In genomic region chr1:38047603-38048146, GRCh38 we compare ENCODE assay signal across 8 cellular contexts. TPM values are rescaled to one million over a fixed set of nuclear protein-coding genes. Genes with fewer than 3 reads are reported as not detected.
A peak's percentile ranks its signal among the peaks of the same experiment; 100 is the strongest.
DNase-seq lines count a peak whose midpoint lies in the region; ATAC-seq, FAIRE-seq and TF ChIP-seq lines count a peak whose summit lies in the region.

No MANE protein-coding gene starts in this region.

- H4K8ac ChIP-seq in mesenchymal stem cell (ENCODE audit: low read length), result no peak overlapping the region

- H3K4me3 ChIP-seq in A549 (peak overlapping the region; percentile 59), HEK293 (ENCODE audit: low read depth, low read length) (peak overlapping the region; percentile 44), bronchial epithelial cell (ENCODE audit: low read depth, low read length) (peak overlapping the region; percentile 65), mesenchymal stem cell (ENCODE audit: insufficient read depth in 1 of 2, low read depth in 1 of 2, low read length in 2 of 2) (peak overlapping the region; percentile 58 to 72)

- H2BK12ac ChIP-seq in mesenchymal stem cell (ENCODE audit: low read length in 2 of 2), result no peak overlapping the region

- H3K79me1 ChIP-seq in mesenchymal stem cell (replicated peaks; ENCODE audit: low read length, poor library complexity, severe bottlenecking), result no peaks in the 10 kb centered on the region

- H3K4ac ChIP-seq in mesenchymal stem cell (ENCODE audit: low read depth in 1 of 2, low read length in 2 of 2), result no peak overlapping the region

- FAIRE-seq in A549 (lab: Jason Lieb, UNC) (no peak), bronchial epithelial cell (lab: Jason Lieb, UNC) (no peak)

- no peak overlapping the region for H4K91ac ChIP-seq in mesenchymal stem cell (ENCODE audit: low read length)

- POLR2A ChIA-PET in A549 (lab: Yijun Ruan, JAX) (interaction anchor here (0.5 kb wide), 1 partner anchor 108 kb away, joined by 3 read pairs; no protein-coding TSS in a partner anchor), HEK293 (lab: Yijun Ruan, JAX) (interaction anchor here (0.9 kb wide), 1 partner anchor 91 kb away, joined by 4 read pairs; no protein-coding TSS in a partner anchor)

- no peak for TF ChIP-seq RAD21 in A549 (conservative IDR thresholded peaks at IDR 0.05 in 1 of 2, IDR thresholded peaks at IDR 0.05 in 1 of 2)

- no peak overlapping the region for H2BK15ac ChIP-seq in mesenchymal stem cell (ENCODE audit: low read depth, poor library complexity, severe bottlenecking)

- H3K4me1 ChIP-seq in A549 (peaks cover 18% of the 10 kb centered on the region; the same call in 2 of the 3 replicates), HEK293 (ENCODE audit: control insufficient read depth, insufficient read depth, low read length) (no peaks in the 10 kb centered on the region), mesenchymal stem cell (ENCODE audit: control insufficient read depth, insufficient read depth, low read depth, low read length) (peaks cover 55% of the 10 kb centered on the region)

- H3K27ac ChIP-seq in A549 (peak overlapping the region in 1 of 2 experiments; percentile 61; a peak in 1 of 6 replicates), HEK293 (ENCODE audit: extremely low read depth, low read depth, low read length) (no peak overlapping the region), mesenchymal stem cell (ENCODE audit: low read length, poor library complexity, severe bottlenecking) (no peak overlapping the region)

- ATAC-seq in A549 (no peak), GM19452 (IDR thresholded peaks at IDR 0.05; ENCODE audit: unreplicated experiment) (no peak)

- peak overlapping the region; percentile 32 for H3K9ac ChIP-seq in mesenchymal stem cell (ENCODE audit: low read length)

- 85% methylated on average over 16 of the region's 34 CpGs for WGBS in A549 (ENCODE audit: missing lambda C conversion rate)
- WGBS in mesenchymal stem cell, result 8% methylated on average over 34 of the region's 34 CpGs

- H3K14ac ChIP-seq in mesenchymal stem cell (ENCODE audit: low read length in 2 of 2), result no peak overlapping the region

- no peak for TF ChIP-seq EP300 in A549 (IDR thresholded peaks at IDR 0.05)

- TF ChIP-seq CTCF in A549 (IDR thresholded peaks at IDR 0.05) (no peak), HEK293 (tag by site-specific recombination; IDR thresholded peaks at IDR 0.05) (no peak), bronchial epithelial cell (IDR thresholded peaks at IDR 0.05; ENCODE audit: insufficient read depth, low read length, severe bottlenecking) (no peak)

- H3K9me3 ChIP-seq in A549, result no peaks in the 10 kb centered on the region
- no peaks in the 10 kb centered on the region for H3K9me3 ChIP-seq in HEK293 (ENCODE audit: control insufficient read depth, insufficient read depth, low read depth, low read length)
- H3K9me3 ChIP-seq in mesenchymal stem cell (ENCODE audit: control insufficient read depth, low read length), result no peaks in the 10 kb centered on the region

- H3K18ac ChIP-seq in mesenchymal stem cell (ENCODE audit: low read depth in 1 of 2, low read length in 2 of 2), result no peak overlapping the region

- DNase-seq in A549 (ENCODE audit: low read depth in 1 of 2, low spot score in 1 of 2) (no peak), bronchial epithelial cell (ENCODE audit: low read depth) (peak; percentile 39), mesenchymal stem cell (peak; percentile 61), SHP77 treated with DMSO at 0.1 percent for 48 hours (lab: John Stamatoyannopoulos, UW) (no peak), RPMI8226 (no peak)
- DNase-seq in activated CD4-positive, CD25-positive, alpha-beta regulatory T cell treated with anti-CD3 and anti-CD28 coated beads, Interleukin-2, amount 50 U/mL, for 72 hours, result no peak

- H3K27me3 ChIP-seq in bronchial epithelial cell (ENCODE audit: control insufficient read depth, insufficient read depth, low read length), result peaks cover 18% of the 10 kb centered on the region
- peaks cover 44 to 73% of the 10 kb centered on the region in 2 experiments for H3K27me3 ChIP-seq in mesenchymal stem cell (ENCODE audit: control insufficient read depth in 1 of 2, insufficient read depth in 1 of 2, low read length in 2 of 2)

- CTCF ChIA-PET in A549 (lab: Yijun Ruan, JAX), result interaction anchor here (1.2 to 1.4 kb wide), 3 partner anchors 10 to 25 kb away, joined by 3 to 5 read pairs (median 3); no protein-coding TSS in a partner anchor
- CTCF ChIA-PET in HEK293 (lab: Yijun Ruan, JAX), result interaction anchor here (1.4 kb wide), 1 partner anchor 24 kb away, joined by 4 read pairs; no protein-coding TSS in a partner anchor

- no peak overlapping the region for H2BK120ac ChIP-seq in mesenchymal stem cell (ENCODE audit: low read depth, low read length)

- no peak overlapping the region for H2AK5ac ChIP-seq in mesenchymal stem cell (ENCODE audit: low read length, severe bottlenecking)

- H2BK5ac ChIP-seq in mesenchymal stem cell (ENCODE audit: low read depth, low read length, poor library complexity, severe bottlenecking), result no peak overlapping the region

- no peak for TF ChIP-seq POLR2A in A549 (IDR thresholded peaks at IDR 0.05; ENCODE audit: low read length)

- peak overlapping the region; percentile 42 for H2AFZ ChIP-seq in mesenchymal stem cell (ENCODE audit: low read depth, low read length)

- H3K23ac ChIP-seq in mesenchymal stem cell (ENCODE audit: low read length in 2 of 2), result no peak overlapping the region

- H3K36me3 ChIP-seq in HEK293 (ENCODE audit: control insufficient read depth in 2 of 2, insufficient read depth in 1 of 2, low read length in 2 of 2) (no peaks in the 10 kb centered on the region), bronchial epithelial cell (ENCODE audit: control insufficient read depth, insufficient read depth, low read length) (no peaks in the 10 kb centered on the region), mesenchymal stem cell (ENCODE audit: control insufficient read depth in 1 of 2, insufficient read depth in 2 of 2, low read depth in 1 of 2, low read length in 2 of 2) (no peaks in the 10 kb centered on the region)

- peak overlapping the region; percentile 99 for H3K4me2 ChIP-seq in A549
- peak overlapping the region; percentile 91 for H3K4me2 ChIP-seq in mesenchymal stem cell (ENCODE audit: low read length, poor library complexity, severe bottlenecking)

TF ChIP-seq in A549, 52 proteins besides CTCF, POLR2A, EP300 and RAD21 (continues in another document):
- TF ChIP-seq, protein P1, sequence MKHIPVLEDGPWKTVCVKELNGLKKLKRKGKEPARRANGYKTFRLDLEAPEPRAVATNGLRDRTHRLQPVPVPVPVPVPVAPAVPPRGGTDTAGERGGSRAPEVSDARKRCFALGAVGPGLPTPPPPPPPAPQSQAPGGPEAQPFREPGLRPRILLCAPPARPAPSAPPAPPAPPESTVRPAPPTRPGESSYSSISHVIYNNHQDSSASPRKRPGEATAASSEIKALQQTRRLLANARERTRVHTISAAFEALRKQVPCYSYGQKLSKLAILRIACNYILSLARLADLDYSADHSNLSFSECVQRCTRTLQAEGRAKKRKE (CRISPR knock-in tag; IDR thresholded peaks at IDR 0.05; ENCODE audit: low read depth), result no peak

RNA-seq across cellular contexts. Expression of gene POU3F1, which starts 1.1 kb away (rescaled TPM):
- polyA plus RNA-seq in A549 (2011; rRNA removed), result not detected in 2 replicates
- polyA plus RNA-seq in A549 (2012; cell fraction: cytosol; rRNA removed), result not detected in 2 replicates
- 0.09 TPM in 1 of 2 replicates, not detected in the other for polyA plus RNA-seq in A549 (2012; cell fraction: nucleus; rRNA removed)
- polyA plus RNA-seq in A549 (2017; fragmentation: RNase III; extraction: RNeasy Plus Mini Kit Qiagen cat#74134 plus additional on column Dnase treatment), result not detected in 3 replicates
- polyA minus RNA-seq in A549 (2011; rRNA and poly(A)+ RNA removed), result not detected in 2 replicates
- under 0.01 and 0.13 TPM in 2 replicates for total RNA-seq in bronchial epithelial cell
- not detected for polyA plus RNA-seq in mesenchymal stem cell (2013, experiment 1 of 2)
- 0.01 TPM for polyA plus RNA-seq in mesenchymal stem cell (2013, experiment 2 of 2)

RNA-seq across cellular contexts. Expression of gene UTP11, which starts 35.1 kb away (rescaled TPM):
- polyA plus RNA-seq in A549 (2011; rRNA removed), result 27.0 and 37.6 TPM in 2 replicates
- polyA plus RNA-seq in A549 (2012; cell fraction: cytosol; rRNA removed), result 15.3 and 16.7 TPM in 2 replicates
- 5.9 and 11.9 TPM in 2 replicates for polyA plus RNA-seq in A549 (2012; cell fraction: nucleus; rRNA removed)
- 43.1 to 53.1 TPM (median 44.8 TPM) in 3 replicates for polyA plus RNA-seq in A549 (2017; fragmentation: RNase III; extraction: RNeasy Plus Mini Kit Qiagen cat#74134 plus additional on column Dnase treatment)
- polyA minus RNA-seq in A549 (2011; rRNA and poly(A)+ RNA removed), result 7.3 and 10.5 TPM in 2 replicates
- total RNA-seq in bronchial epithelial cell, result 20.5 and 20.9 TPM in 2 replicates
- 60.0 TPM for polyA plus RNA-seq in mesenchymal stem cell (2013, experiment 1 of 2)
- 63.6 TPM for polyA plus RNA-seq in mesenchymal stem cell (2013, experiment 2 of 2)

RNA-seq across cellular contexts. Expression of gene FHL3, which starts 42.4 kb away (rescaled TPM):
- polyA plus RNA-seq in A549 (2011; rRNA removed) (1.4 and 2.0 TPM in 2 replicates), A549 (2017; fragmentation: RNase III; extraction: RNeasy Plus Mini Kit Qiagen cat#74134 plus additional on column Dnase treatment) (4.3 to 5.9 TPM (median 5.4 TPM) in 3 replicates)
- polyA plus RNA-seq in A549 (2012; cell fraction: cytosol; rRNA removed), result 3.1 and 4.4 TPM in 2 replicates
- 5.0 and 6.4 TPM in 2 replicates for polyA plus RNA-seq in A549 (2012; cell fraction: nucleus; rRNA removed)
- polyA minus RNA-seq in A549 (2011; rRNA and poly(A)+ RNA removed), result 4.4 and 4.6 TPM in 2 replicates
- total RNA-seq in bronchial epithelial cell, result 2.6 and 6.7 TPM in 2 replicates
- 54.7 TPM for polyA plus RNA-seq in mesenchymal stem cell (2013, experiment 1 of 2)
- polyA plus RNA-seq in mesenchymal stem cell (2013, experiment 2 of 2), result 53.0 TPM

RNA-seq across cellular contexts. Expression of gene SF3A3, which starts 57.9 kb away (rescaled TPM):
- 53.5 and 62.6 TPM in 2 replicates for polyA plus RNA-seq in A549 (2011; rRNA removed)
- 21.8 and 24.7 TPM in 2 replicates for polyA plus RNA-seq in A549 (2012; cell fraction: cytosol; rRNA removed)
- polyA plus RNA-seq in A549 (2012; cell fraction: nucleus; rRNA removed), result 10.9 and 15.5 TPM in 2 replicates
- polyA plus RNA-seq in A549 (2017; fragmentation: RNase III; extraction: RNeasy Plus Mini Kit Qiagen cat#74134 plus additional on column Dnase treatment), result 99.2 to 101 TPM (median 101 TPM) in 3 replicates
- 18.5 and 23.7 TPM in 2 replicates for polyA minus RNA-seq in A549 (2011; rRNA and poly(A)+ RNA removed)
- total RNA-seq in bronchial epithelial cell, result 83.2 and 90.6 TPM in 2 replicates
- polyA plus RNA-seq in mesenchymal stem cell (2013, experiment 1 of 2), result 34.6 TPM
- 33.6 TPM for polyA plus RNA-seq in mesenchymal stem cell (2013, experiment 2 of 2)

Comparison
In these comparisons a context has a peak if more than half of its experiments do, and no peak if none do; other contexts are left out.
1. DNase-seq: peak in bronchial epithelial cell (single experiment) and mesenchymal stem cell (single experiment); none in A549 (0 of 2), SHP77 treated with DMSO at 0.1 percent for 48 hours (single experiment), RPMI8226 (single experiment) and activated CD4-positive, CD25-positive, alpha-beta regulatory T cell treated with anti-CD3 and anti-CD28 coated beads, Interleukin-2, amount 50 U/mL, for 72 hours (single experiment).
2. Of the 5 proteins assayed by ChIP-seq in both HEK293 and A549: peak only in HEK293: none; only in A549: none; in both: REST; in neither: 4.
3. Peak in every context shown above with its lines, with median percentiles within 50 percentile points of each other: H3K4me3 ChIP-seq.